Comparison of ENCODE assay signal across 8 cellular contexts in genomic region chr13:114063545-114064515, GRCh38.
A peak's percentile ranks its signal among the peaks of the same experiment; 100 is the strongest.
DNase-seq lines count a peak whose midpoint lies in the region; ATAC-seq and TF ChIP-seq lines count a peak whose summit lies in the region.

No MANE protein-coding gene starts in this region.

- H3K36me3 Mint-ChIP-seq in activated T-cell treated with anti-CD3 and anti-CD28 coated beads, Interleukin-2, amount 50 U/mL, for 24 hours (ENCODE audit: low read depth) = peaks cover 46% of the 10 kb centered on the region
- H3K36me3 Mint-ChIP-seq in WTC11 = no peaks in the 10 kb centered on the region

- H3K27me3 Mint-ChIP-seq in activated T-cell treated with anti-CD3 and anti-CD28 coated beads, Interleukin-2, amount 50 U/mL, for 24 hours = no peaks in the 10 kb centered on the region
- no peaks in the 10 kb centered on the region for H3K27me3 Mint-ChIP-seq in WTC11 (ENCODE audit: low read depth)

- no peak for DNase-seq in activated T-cell treated with anti-CD3 and anti-CD28 coated beads, Interleukin-2, amount 50 U/mL, for 24 hours
- no peak for DNase-seq in activated T-cell treated with anti-CD3 and anti-CD28 coated beads, Interleukin-2, amount 50 U/mL, for 1 hour
- no peak for DNase-seq in WTC11 (ENCODE audit: low spot score)
- peak; percentile 90 for DNase-seq in fibroblast of villous mesenchyme (ENCODE audit: low read depth)
- DNase-seq in pons (ENCODE audit: low spot score) = peak; percentile 53
- DNase-seq in iPS-NIHi11 (ENCODE audit: low spot score) = no peak

- peaks cover 77% of the 10 kb centered on the region for H3K4me1 Mint-ChIP-seq in activated T-cell treated with anti-CD3 and anti-CD28 coated beads, Interleukin-2, amount 50 U/mL, for 24 hours (ENCODE audit: low read depth)
- H3K4me1 Mint-ChIP-seq in WTC11 = peaks cover 19% of the 10 kb centered on the region

- peak overlapping the region; percentile 79 for H3K4me3 Mint-ChIP-seq in activated T-cell treated with anti-CD3 and anti-CD28 coated beads, Interleukin-2, amount 50 U/mL, for 24 hours
- H3K4me3 Mint-ChIP-seq in WTC11 = no peak overlapping the region

- CTCF ChIA-PET in WTC11 (lab: Charles Lee) = no interaction called here

- no peak for TF ChIP-seq CTCF in WTC11 (IDR thresholded peaks at IDR 0.05)
- no peak for TF ChIP-seq CTCF in fibroblast of villous mesenchyme (IDR thresholded peaks at IDR 0.05; ENCODE audit: insufficient read depth, low read depth, low read length)

- peak overlapping the region; percentile 47 for H3K4me3 ChIP-seq in fibroblast of villous mesenchyme (ENCODE audit: low read depth, low read length)

- H3K9me3 Mint-ChIP-seq in activated T-cell treated with anti-CD3 and anti-CD28 coated beads, Interleukin-2, amount 50 U/mL, for 24 hours = no peaks in the 10 kb centered on the region
- H3K9me3 Mint-ChIP-seq in WTC11 = no peaks in the 10 kb centered on the region

- POLR2A ChIA-PET in WTC11 (lab: Charles Lee) = no interaction called here

- no peak for ATAC-seq in WTC11
- ATAC-seq in HG03139 (IDR thresholded peaks at IDR 0.05; ENCODE audit: unreplicated experiment) = no peak
- ATAC-seq in GM21360 (IDR thresholded peaks at IDR 0.05; ENCODE audit: unreplicated experiment) = no peak

- H3K27ac Mint-ChIP-seq in activated T-cell treated with anti-CD3 and anti-CD28 coated beads, Interleukin-2, amount 50 U/mL, for 24 hours = peak overlapping the region; percentile 97
- peak overlapping the region; percentile 91; the same call in 1 of the 2 replicates for H3K27ac Mint-ChIP-seq in WTC11

TF ChIP-seq in WTC11, 78 proteins besides CTCF, POLR2A, EP300 and RAD21:
- TF ChIP-seq RORB (CRISPR knock-in tag; IDR thresholded peaks at IDR 0.05) (no peak), IRF2 (CRISPR knock-in tag; IDR thresholded peaks at IDR 0.05; ENCODE audit: borderline replicate concordance, low read depth) (no peak), GRHL2 (CRISPR knock-in tag; IDR thresholded peaks at IDR 0.05; ENCODE audit: insufficient replicate concordance, severe bottlenecking) (no peak), FOXP4 (CRISPR knock-in tag; IDR thresholded peaks at IDR 0.05) (no peak), GTF2I (CRISPR knock-in tag; conservative IDR thresholded peaks at IDR 0.05) (no peak), E2F5 (CRISPR knock-in tag; IDR thresholded peaks at IDR 0.05) (no peak), ZBTB43 (CRISPR knock-in tag; IDR thresholded peaks at IDR 0.05) (no peak), ZNF317 (CRISPR knock-in tag; IDR thresholded peaks at IDR 0.05; ENCODE audit: borderline replicate concordance, low read depth) (no peak), ZNF671 (CRISPR knock-in tag; IDR thresholded peaks at IDR 0.05) (no peak), ZNF138 (CRISPR knock-in tag; conservative IDR thresholded peaks at IDR 0.05) (no peak), AR (CRISPR knock-in tag; IDR thresholded peaks at IDR 0.05) (no peak), CBFB (CRISPR knock-in tag; IDR thresholded peaks at IDR 0.05; ENCODE audit: low read depth) (no peak), TEAD1 (CRISPR knock-in tag; IDR thresholded peaks at IDR 0.05) (no peak)
- TF ChIP-seq, protein P1, sequence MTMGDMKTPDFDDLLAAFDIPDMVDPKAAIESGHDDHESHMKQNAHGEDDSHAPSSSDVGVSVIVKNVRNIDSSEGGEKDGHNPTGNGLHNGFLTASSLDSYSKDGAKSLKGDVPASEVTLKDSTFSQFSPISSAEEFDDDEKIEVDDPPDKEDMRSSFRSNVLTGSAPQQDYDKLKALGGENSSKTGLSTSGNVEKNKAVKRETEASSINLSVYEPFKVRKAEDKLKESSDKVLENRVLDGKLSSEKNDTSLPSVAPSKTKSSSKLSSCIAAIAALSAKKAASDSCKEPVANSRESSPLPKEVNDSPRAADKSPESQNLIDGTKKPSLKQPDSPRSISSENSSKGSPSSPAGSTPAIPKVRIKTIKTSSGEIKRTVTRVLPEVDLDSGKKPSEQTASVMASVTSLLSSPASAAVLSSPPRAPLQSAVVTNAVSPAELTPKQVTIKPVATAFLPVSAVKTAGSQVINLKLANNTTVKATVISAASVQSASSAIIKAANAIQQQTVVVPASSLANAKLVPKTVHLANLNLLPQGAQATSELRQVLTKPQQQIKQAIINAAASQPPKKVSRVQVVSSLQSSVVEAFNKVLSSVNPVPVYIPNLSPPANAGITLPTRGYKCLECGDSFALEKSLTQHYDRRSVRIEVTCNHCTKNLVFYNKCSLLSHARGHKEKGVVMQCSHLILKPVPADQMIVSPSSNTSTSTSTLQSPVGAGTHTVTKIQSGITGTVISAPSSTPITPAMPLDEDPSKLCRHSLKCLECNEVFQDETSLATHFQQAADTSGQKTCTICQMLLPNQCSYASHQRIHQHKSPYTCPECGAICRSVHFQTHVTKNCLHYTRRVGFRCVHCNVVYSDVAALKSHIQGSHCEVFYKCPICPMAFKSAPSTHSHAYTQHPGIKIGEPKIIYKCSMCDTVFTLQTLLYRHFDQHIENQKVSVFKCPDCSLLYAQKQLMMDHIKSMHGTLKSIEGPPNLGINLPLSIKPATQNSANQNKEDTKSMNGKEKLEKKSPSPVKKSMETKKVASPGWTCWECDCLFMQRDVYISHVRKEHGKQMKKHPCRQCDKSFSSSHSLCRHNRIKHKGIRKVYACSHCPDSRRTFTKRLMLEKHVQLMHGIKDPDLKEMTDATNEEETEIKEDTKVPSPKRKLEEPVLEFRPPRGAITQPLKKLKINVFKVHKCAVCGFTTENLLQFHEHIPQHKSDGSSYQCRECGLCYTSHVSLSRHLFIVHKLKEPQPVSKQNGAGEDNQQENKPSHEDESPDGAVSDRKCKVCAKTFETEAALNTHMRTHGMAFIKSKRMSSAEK (CRISPR knock-in tag; IDR thresholded peaks at IDR 0.05; ENCODE audit: borderline replicate concordance) = no peak

Comparison
In these comparisons a context has a peak if more than half of its experiments do, and no peak if none do; other contexts are left out.
1. DNase-seq: peak in fibroblast of villous mesenchyme (single experiment) and pons (single experiment); none in activated T-cell treated with anti-CD3 and anti-CD28 coated beads, Interleukin-2, amount 50 U/mL, for 24 hours (single experiment), activated T-cell treated with anti-CD3 and anti-CD28 coated beads, Interleukin-2, amount 50 U/mL, for 1 hour (single experiment), WTC11 (single experiment) and iPS-NIHi11 (single experiment).